13 cellular contexts compared by ENCODE assay signal in genomic region chr19:1907563-1908363, GRCh38. TPM values are rescaled to one million over a fixed set of nuclear protein-coding genes. Genes with fewer than 3 reads are reported as not detected.
DNase-seq lines count a peak whose midpoint lies in the region; ATAC-seq and TF ChIP-seq lines count a peak whose summit lies in the region.
"Had no signal": no experiment of that assay in that cellular context is flagged by ENCODE, and none has a peak within 500 bp of the region (broad histone marks: within the 10 kb centered on the region; RNA-seq: fewer than 3 reads in every experiment).

No MANE protein-coding gene starts in this region.

- intact Hi-C loops in posterior vena cava (cut with DNase I): no loop called here

- TF ChIP-seq CTCF in brain microvascular endothelial cell (IDR thresholded peaks at IDR 0.05; ENCODE audit: low read depth, low read length, missing control alignments): no peak

- H3K27ac ChIP-seq in brain microvascular endothelial cell (no peak overlapping the region), skin epidermis (peak overlapping the region in 19 of 21 experiments; percentile 1 to 88 (median 72))

- H3K36me3 ChIP-seq in brain microvascular endothelial cell (replicated peaks): peaks cover 10% of the 10 kb centered on the region

- ATAC-seq in HG03280 (IDR thresholded peaks at IDR 0.05; ENCODE audit: unreplicated experiment) (no peak), GM19455 (IDR thresholded peaks at IDR 0.05; ENCODE audit: unreplicated experiment) (no peak)

- no peaks in the 10 kb centered on the region for H3K27me3 ChIP-seq in brain microvascular endothelial cell (replicated peaks)

- peak; percentile 39 for TF ChIP-seq POLR2A in GM19193 (IDR thresholded peaks at IDR 0.05; ENCODE audit: extremely low read depth, insufficient read depth, insufficient read length)

- H3K4me3 ChIP-seq in brain microvascular endothelial cell (ENCODE audit: low read depth, low read length) (peak overlapping the region; percentile 3), skin epidermis (peak overlapping the region in 3 of 7 experiments; percentile 12 to 31 (median 28))

- in situ Hi-C loops in brain microvascular endothelial cell (cut with HindIII; ENCODE audit: low pct_ligation_motif_present, low sequenced_read_pairs): no loop called here

- DNase-seq in brain microvascular endothelial cell (no peak), left kidney (ENCODE audit: low read depth, low spot score) (peak; percentile 40), posterior vena cava (ENCODE audit: low spot score) (no peak), cerebellar nuclear complex (lab: John Stamatoyannopoulos, UW) (no peak)
- DNase-seq: activated CD4-positive, alpha-beta T cell treated with anti-CD3 and anti-CD28 coated beads for 1 hour; immature natural killer cell; IMR-90; NCI-H2171; Right ventricle myocardium superior had no signal

RNA-seq across cellular contexts. Expression of gene ADAT3, which starts 2.6 kb away (rescaled TPM):
- 1 to 10 TPM; 3.0 to 3.6 TPM for total RNA-seq in posterior vena cava

RNA-seq across cellular contexts. Expression of gene SCAMP4, which starts 2.6 kb away (rescaled TPM):
- total RNA-seq in posterior vena cava: 10 to 100 TPM; 35.6 to 36.6 TPM

RNA-seq across cellular contexts. Expression of gene ABHD17A, which starts 22.5 kb away (rescaled TPM):
- 10 to 100 TPM; 49.9 to 51.4 TPM for total RNA-seq in posterior vena cava

RNA-seq across cellular contexts. Expression of gene CSNK1G2, which starts 33.2 kb away (rescaled TPM):
- 10 to 100 TPM; 30.2 to 36.9 TPM for total RNA-seq in posterior vena cava

RNA-seq across cellular contexts. Expression of gene KLF16, which starts 44.4 kb away (rescaled TPM):
- 10 to 100 TPM in 1 of 2 donors, 1 to 10 TPM in 1; 9.4 to 16.2 TPM for total RNA-seq in posterior vena cava
